9 cellular contexts compared by ENCODE assay signal in genomic region chr19:35882074-35882832, GRCh38. TPM values are rescaled to one million over a fixed set of nuclear protein-coding genes. Genes with fewer than 3 reads are reported as not detected.
DNase-seq lines count a peak whose midpoint lies in the region; ATAC-seq and TF ChIP-seq lines count a peak whose summit lies in the region.
"Had no signal": no experiment of that assay in that cellular context is flagged by ENCODE, and none has a peak within 500 bp of the region (broad histone marks: within the 10 kb centered on the region; RNA-seq: fewer than 3 reads in every experiment).

No MANE protein-coding gene starts in this region.

- H3K27me3 Mint-ChIP-seq in neural progenitor cell (ENCODE audit: insufficient read depth, low read depth), result peaks cover 7% of the 10 kb centered on the region

- H2AFZ ChIP-seq in SU-DHL-6 (ENCODE audit: low read depth, low read length, severe bottlenecking) (peak overlapping the region; percentile 69), neural progenitor cell (replicated peaks) (no peak overlapping the region)

- H3K4me3 ChIP-seq in AG04450 (ENCODE audit: low read depth, low read length), result no peak overlapping the region
- H3K4me3 ChIP-seq in SU-DHL-6 (ENCODE audit: insufficient read depth, low read length, poor library complexity, severe bottlenecking), result no peak overlapping the region
- no peak overlapping the region for H3K4me3 ChIP-seq in esophagus squamous epithelium
- H3K4me3 ChIP-seq in neural progenitor cell, result no peak overlapping the region

- no peak overlapping the region for H3K4me3 Mint-ChIP-seq in neural progenitor cell

- WGBS in esophagus squamous epithelium, 2 donors, result 20 to 22% methylated on average over 8 of the region's 8 CpGs

- ATAC-seq in HG03565 (IDR thresholded peaks at IDR 0.05; ENCODE audit: unreplicated experiment), result no peak

- H3K4me1 ChIP-seq in esophagus squamous epithelium, result peaks cover 0 to 6% (median 0%) of the 10 kb centered on the region in 3 donors
- no peaks in the 10 kb centered on the region for H3K4me1 ChIP-seq in neural progenitor cell

- peak; percentile 66 for TF ChIP-seq CTCF in AG04450 (IDR thresholded peaks at IDR 0.05; ENCODE audit: low read depth, low read length)
- peak; percentile 19 for TF ChIP-seq CTCF in SU-DHL-6 (IDR thresholded peaks at IDR 0.05; ENCODE audit: insufficient read depth, low read length, poor library complexity, severe bottlenecking)
- peak; percentile 30 to 62 (median 46) for TF ChIP-seq CTCF in esophagus squamous epithelium (IDR thresholded peaks at IDR 0.05)
- TF ChIP-seq CTCF in neural progenitor cell (IDR thresholded peaks at IDR 0.05), result peak; percentile 57

- H3K9me3 ChIP-seq in AG04450 (ENCODE audit: control insufficient read depth, insufficient read depth, low read length) (no peaks in the 10 kb centered on the region), SU-DHL-6 (ENCODE audit: insufficient read depth, low read length) (no peaks in the 10 kb centered on the region), esophagus squamous epithelium (no peaks in the 10 kb centered on the region), neural progenitor cell (ENCODE audit: low read depth) (no peaks in the 10 kb centered on the region)

- H3K9ac ChIP-seq in SU-DHL-6 (ENCODE audit: low read length), result peak overlapping the region; percentile 2; the same call in 1 of the 2 replicates
- H3K9ac ChIP-seq in neural progenitor cell, result no peak overlapping the region

- no peaks in the 10 kb centered on the region for H3K9me3 Mint-ChIP-seq in neural progenitor cell

- DNase-seq in AG04450 (ENCODE audit: low read depth, low spot score) (peak; percentile 61), GF-D8 (lab: John Stamatoyannopoulos, UW) (peak; percentile 4), NCI-H128 (lab: John Stamatoyannopoulos, UW; ENCODE audit: unreplicated experiment) (peak; percentile 52), esophagus squamous epithelium (lab: John Stamatoyannopoulos, UW) (no peak), neural progenitor cell (ENCODE audit: low spot score) (peak; percentile 42)
- no peak for DNase-seq in stimulated activated CD4-positive, alpha-beta T cell treated with anti-CD3 and anti-CD28 coated beads, Interleukin-15, amount 100 ng/mL, for 24 hours
- DNase-seq: left cardiac atrium had no signal

- H3K4me2 ChIP-seq in SU-DHL-6 (ENCODE audit: low read depth, low read length, poor library complexity, severe bottlenecking) (peak overlapping the region; percentile 27), neural progenitor cell (no peak overlapping the region)

- intact Hi-C loops in esophagus squamous epithelium (cut with DNase I), result loop anchor here (5.0 kb wide), 1 partner anchor 50 kb away; no protein-coding TSS in a partner anchor

- H3K4me1 Mint-ChIP-seq in neural progenitor cell, result peaks cover 12% of the 10 kb centered on the region

- H3K9me2 ChIP-seq in SU-DHL-6 (replicated peaks; ENCODE audit: insufficient read depth, low read length), result no peaks in the 10 kb centered on the region

- no peak overlapping the region for H3K27ac ChIP-seq in AG04450 (ENCODE audit: low read depth, low read length)
- peak overlapping the region; percentile 14; the same call in 1 of the 2 replicates for H3K27ac ChIP-seq in SU-DHL-6 (ENCODE audit: low read depth, low read length)
- no peak overlapping the region for H3K27ac ChIP-seq in esophagus squamous epithelium
- no peak overlapping the region for H3K27ac ChIP-seq in neural progenitor cell

- H3K79me2 ChIP-seq in SU-DHL-6 (ENCODE audit: insufficient read depth, low read length), result no peaks in the 10 kb centered on the region
- H3K79me2 ChIP-seq in neural progenitor cell (ENCODE audit: low read depth), result no peaks in the 10 kb centered on the region

- peaks cover 27% of the 10 kb centered on the region; the same call in 1 of the 2 replicates for H3F3A ChIP-seq in SU-DHL-6 (ENCODE audit: insufficient read depth)
- H3F3A ChIP-seq in neural progenitor cell (ENCODE audit: low read depth), result no peaks in the 10 kb centered on the region

- CTCF ChIA-PET in AG04450 (lab: Charles Lee), result interaction anchor here (0.8 to 4.1 kb wide), 9 partner anchors 9 to 132 kb away, joined by 3 to 66 read pairs (median 4); partner anchors contain the start of gene ALKBH6

- no peak overlapping the region for H3K27ac Mint-ChIP-seq in neural progenitor cell

- H3K36me3 Mint-ChIP-seq in neural progenitor cell, result peaks cover 11% of the 10 kb centered on the region

- H4K20me1 ChIP-seq in SU-DHL-6 (ENCODE audit: low read depth, low read length) (no peaks in the 10 kb centered on the region), neural progenitor cell (ENCODE audit: low read depth) (peaks cover 16% of the 10 kb centered on the region)

- no peaks in the 10 kb centered on the region for H3K36me3 ChIP-seq in SU-DHL-6 (ENCODE audit: low read length)
- H3K36me3 ChIP-seq in esophagus squamous epithelium, result peaks cover 0 to 8% (median 2%) of the 10 kb centered on the region in 3 donors
- H3K36me3 ChIP-seq in neural progenitor cell, result no peaks in the 10 kb centered on the region

- TF ChIP-seq POLR2A in esophagus squamous epithelium (IDR thresholded peaks at IDR 0.05), result no peak

- POLR2A ChIA-PET in AG04450 (lab: Yijun Ruan, JAX), result no interaction called here

- no peaks in the 10 kb centered on the region for H3K27me3 ChIP-seq in AG04450 (ENCODE audit: control insufficient read depth, insufficient read depth, low read length)
- no peaks in the 10 kb centered on the region for H3K27me3 ChIP-seq in SU-DHL-6 (ENCODE audit: low read length)
- H3K27me3 ChIP-seq in esophagus squamous epithelium, result peaks cover 0 to 21% (median 0%) of the 10 kb centered on the region in 4 donors
- no peaks in the 10 kb centered on the region for H3K27me3 ChIP-seq in neural progenitor cell

RNA-seq across cellular contexts. Expression of gene APLP1, which starts 13.9 kb away (rescaled TPM):
- polyA plus RNA-seq in AG04450 (2011; rRNA removed), result 6.8 and 10.9 TPM in 2 replicates
- 3.3 and 4.4 TPM in 2 replicates for polyA minus RNA-seq in AG04450 (2011; rRNA and poly(A)+ RNA removed)
- total RNA-seq in esophagus squamous epithelium (1 to 10 TPM in 1 of 4 donors, under 1 TPM in 2, not detected in 1; 0.44 to 1.7 (median 0.76) TPM), neural progenitor cell (ENCODE audit: low replicate concordance) (89.5 and 191 TPM in 2 replicates)

RNA-seq across cellular contexts. Expression of gene NFKBID, which starts 18.1 kb away (rescaled TPM):
- polyA plus RNA-seq in AG04450 (2011; rRNA removed), result 1.5 and 2.3 TPM in 2 replicates
- polyA minus RNA-seq in AG04450 (2011; rRNA and poly(A)+ RNA removed), result 3.2 and 5.4 TPM in 2 replicates
- total RNA-seq in esophagus squamous epithelium (10 to 100 TPM in 2 of 4 donors, 1 to 10 TPM in 2; 4.0 to 29.4 (median 11.6) TPM), neural progenitor cell (ENCODE audit: low replicate concordance) (1.3 and 4.7 TPM in 2 replicates)

RNA-seq across cellular contexts. Expression of gene HCST, which starts 20.1 kb away (rescaled TPM):
- polyA plus RNA-seq in AG04450 (2011; rRNA removed), result 0.31 and 0.42 TPM in 2 replicates
- 0.69 and 0.78 TPM in 2 replicates for polyA minus RNA-seq in AG04450 (2011; rRNA and poly(A)+ RNA removed)
- 1 to 10 TPM in 1 of 4 donors, not detected in 3; 1.3 TPM for total RNA-seq in esophagus squamous epithelium
- total RNA-seq in neural progenitor cell (ENCODE audit: low replicate concordance), result not detected in 2 replicates

RNA-seq across cellular contexts. Expression of gene KIRREL2, which starts 25.5 kb away (rescaled TPM):
- not detected in 2 replicates for polyA plus RNA-seq in AG04450 (2011; rRNA removed)
- polyA minus RNA-seq in AG04450 (2011; rRNA and poly(A)+ RNA removed), result not detected in 2 replicates
- under 1 TPM in 1 of 4 donors, not detected in 3; 0.57 TPM for total RNA-seq in esophagus squamous epithelium
- total RNA-seq in neural progenitor cell (ENCODE audit: low replicate concordance), result 2.4 and 5.5 TPM in 2 replicates

RNA-seq across cellular contexts. Expression of gene TYROBP, which starts 25.8 kb away (rescaled TPM):
- polyA plus RNA-seq in AG04450 (2011; rRNA removed), result not detected in 2 replicates
- polyA minus RNA-seq in AG04450 (2011; rRNA and poly(A)+ RNA removed), result not detected in 2 replicates
- total RNA-seq in esophagus squamous epithelium (10 to 100 TPM in 3 of 4 donors, 1 to 10 TPM in 1; 4.5 to 95.9 (median 33.8) TPM), neural progenitor cell (ENCODE audit: low replicate concordance) (not detected in 2 replicates)

Comparison
In these comparisons a context has a peak if more than half of its experiments do, and no peak if none do; other contexts are left out.
1. DNase-seq: peak in AG04450 (single experiment), GF-D8 (single experiment), NCI-H128 (single experiment) and neural progenitor cell (single experiment); none in esophagus squamous epithelium (single experiment) and stimulated activated CD4-positive, alpha-beta T cell treated with anti-CD3 and anti-CD28 coated beads, Interleukin-15, amount 100 ng/mL, for 24 hours (single experiment).
2. RNA of gene APLP1, which starts 13.9 kb away (total RNA-seq): 89.5 to 191 TPM in neural progenitor cell; 0.44 to 1.7 TPM in esophagus squamous epithelium; every median in the first group is over 10 times any median in the second.
3. Peak in every context shown above with its lines, with median percentiles within 50 percentile points of each other: CTCF ChIP-seq.